Comparison of ENCODE assay signal across 8 cellular contexts in the genomic region with DNA sequence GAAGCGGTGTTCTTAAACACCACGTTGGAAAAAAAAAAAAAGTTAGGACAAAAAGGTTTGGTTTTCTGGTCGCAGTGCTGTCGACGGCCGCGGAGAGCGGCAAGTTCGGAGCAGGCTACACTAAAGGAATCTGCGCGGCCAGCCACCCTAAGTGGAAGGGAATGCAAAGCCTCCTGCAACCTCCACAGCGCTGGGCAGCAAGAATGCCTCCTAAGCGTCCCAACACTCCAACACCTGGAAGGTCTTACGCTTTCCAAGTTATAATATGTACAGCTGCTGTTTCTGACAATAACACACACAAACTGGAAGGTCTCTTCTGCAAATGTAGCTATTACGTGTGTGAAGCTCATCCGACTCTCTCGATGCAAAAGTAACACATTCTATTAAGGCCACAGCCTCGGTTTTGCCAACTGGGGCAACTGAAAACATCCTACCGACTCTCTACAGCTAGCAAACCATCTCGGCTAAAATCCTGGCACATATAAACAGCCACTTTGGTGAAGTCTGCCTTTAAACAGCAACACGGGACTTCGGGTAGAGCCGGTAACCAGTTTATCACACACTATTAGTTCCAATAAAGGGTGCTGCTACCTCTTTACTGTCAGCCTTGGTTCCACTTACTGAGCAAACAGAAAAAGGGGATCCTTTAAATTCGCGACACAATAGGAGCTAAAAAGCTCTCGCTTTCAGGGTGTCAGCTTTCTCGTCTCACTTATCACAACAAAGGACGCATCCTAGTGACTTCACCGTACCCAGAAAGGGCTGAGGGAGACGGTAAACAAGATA. TPM values are rescaled to one million over a fixed set of nuclear protein-coding genes. Genes with fewer than 3 reads are reported as not detected.
DNase-seq lines count a peak whose midpoint lies in the region; ATAC-seq lines count a peak whose summit lies in the region.

No MANE protein-coding gene starts in this region.

- H3K9me3 ChIP-seq in right cardiac atrium (ENCODE audit: control insufficient read depth, low read length): no peaks in the 10 kb centered on the region

- peak; percentile 34 for DNase-seq in SKM-1 treated with dmso at 0.1 percent for 144 hours (lab: John Stamatoyannopoulos, UW; ENCODE audit: unreplicated experiment)
- no peak for DNase-seq in SKM-1 (lab: John Stamatoyannopoulos, UW; ENCODE audit: unreplicated experiment)
- DNase-seq in NOMO-1 treated with DMSO at 0.1 percent for 48 hours (lab: John Stamatoyannopoulos, UW; ENCODE audit: unreplicated experiment): peak; percentile 52
- DNase-seq in amniotic epithelial cell (ENCODE audit: low read depth): peak; percentile 65
- peak; percentile 61 to 80 (median 70) for DNase-seq in right cardiac atrium
- DNase-seq in pons (ENCODE audit: low spot score): peak; percentile 73
- DNase-seq in epidermal melanocyte (ENCODE audit: insufficient read length, low spot score): no peak

- peak; percentile 13 for ATAC-seq in HG03064 (IDR thresholded peaks at IDR 0.05; ENCODE audit: low read depth, unreplicated experiment)
- peak; percentile 51 to 54 for ATAC-seq in right cardiac atrium

- intact Hi-C loops in right cardiac atrium (cut with DNase I): loop anchor here in 2 of 4 donors (5.0 to 10.0 kb wide), 2 partner anchors 110 to 113 kb away; partner anchors contain the start of gene UGDH (in 2 of the 2)

- peak overlapping the region; percentile 96 for H3K27ac ChIP-seq in right cardiac atrium (ENCODE audit: low read length)

- WGBS in right cardiac atrium: under 1% methylated on average over 30 of the region's 30 CpGs

- no peaks in the 10 kb centered on the region for H3K27me3 ChIP-seq in right cardiac atrium (ENCODE audit: control insufficient read depth, insufficient read depth)

- H3K4me3 ChIP-seq in right cardiac atrium (ENCODE audit: low read length): peak overlapping the region; percentile 90

- peaks cover 5% of the 10 kb centered on the region for H3K4me1 ChIP-seq in right cardiac atrium (ENCODE audit: control insufficient read depth, insufficient read depth, low read length)

RNA-seq across cellular contexts. Expression of gene SMIM14, which starts 0.9 kb away (rescaled TPM):
- 10 to 100 TPM; 20.0 to 25.5 (median 21.7) TPM for total RNA-seq in right cardiac atrium
- 8.5 TPM for polyA plus RNA-seq in right cardiac atrium

Comparison
In these comparisons a context has a peak if more than half of its experiments do, and no peak if none do; other contexts are left out.
1. DNase-seq: peak in SKM-1 treated with dmso at 0.1 percent for 144 hours (single experiment), NOMO-1 treated with DMSO at 0.1 percent for 48 hours (single experiment), amniotic epithelial cell (single experiment), right cardiac atrium (3 of 3) and pons (single experiment); none in SKM-1 (single experiment) and epidermal melanocyte (single experiment).